ENCODE assay signal across 18 cellular contexts in the genomic region with DNA sequence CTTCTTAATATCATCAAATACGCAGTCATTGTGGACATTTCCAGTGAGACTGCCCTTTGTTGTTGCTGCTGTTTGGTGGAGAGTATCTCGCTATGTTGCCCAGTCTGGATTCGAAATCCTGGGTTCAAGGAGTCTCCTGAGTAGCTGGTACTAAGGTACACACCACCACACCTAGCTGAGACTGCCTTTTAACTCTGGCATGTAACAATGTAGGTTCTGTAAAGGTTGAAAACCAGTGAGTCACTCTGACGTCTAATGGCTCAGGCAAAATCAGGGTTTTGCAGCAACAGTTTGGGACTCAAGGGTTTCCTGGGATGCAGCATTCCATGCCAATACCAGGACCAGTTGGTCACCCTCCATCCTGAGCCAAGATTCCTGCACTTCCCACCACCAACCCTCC. TPM values are rescaled to one million over a fixed set of nuclear protein-coding genes. Genes with fewer than 3 reads are reported as not detected.
DNase-seq lines count a peak whose midpoint lies in the region; ATAC-seq, FAIRE-seq and TF ChIP-seq lines count a peak whose summit lies in the region.
"Had no signal": no experiment of that assay in that cellular context is flagged by ENCODE, and none has a peak within 500 bp of the region (broad histone marks: within the 10 kb centered on the region; RNA-seq: fewer than 3 reads in every experiment).

No MANE protein-coding gene starts in this region.

- intact Hi-C loops in HCT116 (cut with micrococcal nuclease), result no loop called here

- no TSS peak for BruUV-seq in HCT116 (replicated peaks; lab: Mats Ljungman, UMichigan)

- H4K20me1 ChIP-seq in HCT116 (ENCODE audit: insufficient read depth) (no peaks in the 10 kb centered on the region), astrocyte (ENCODE audit: insufficient read depth, low read length) (no peaks in the 10 kb centered on the region)
- H4K20me1 ChIP-seq: BLaER1 had no signal

- no peaks in the 10 kb centered on the region for H3K36me3 ChIP-seq in HCT116 (ENCODE audit: control insufficient read depth in 1 of 2, insufficient read depth in 2 of 2, low read length in 2 of 2)
- no peaks in the 10 kb centered on the region for H3K36me3 ChIP-seq in astrocyte (ENCODE audit: insufficient read depth, low read length)
- H3K36me3 ChIP-seq: BLaER1, HAP-1 had no signal

- H3K27me3 Mint-ChIP-seq in astrocyte (ENCODE audit: low read depth, unreplicated experiment), result peaks cover 7% of the 10 kb centered on the region
- H3K27me3 Mint-ChIP-seq in type B pancreatic cell, result peaks cover 22% of the 10 kb centered on the region
- peaks cover 31 to 34% of the 10 kb centered on the region in 2 donors for H3K27me3 Mint-ChIP-seq in stimulated activated naive B cell treated with anti-CD40 and anti-IgM and Interleukin-4, amounts not matched to agents 10 μg/mL and 1 μg/mL and 100 μg/mL, for 72 hours

- H3K79me2 ChIP-seq in HCT116 (ENCODE audit: insufficient read depth, low read length) (no peaks in the 10 kb centered on the region), astrocyte (ENCODE audit: insufficient read depth, low read length) (no peaks in the 10 kb centered on the region)

- no peak for FAIRE-seq in astrocyte (lab: Jason Lieb, UNC)

- H3K9me2 ChIP-seq in HCT116 (ENCODE audit: insufficient read depth), result no peaks in the 10 kb centered on the region

- H3K27ac ChIP-seq in HCT116 (ENCODE audit: low read depth, low read length) (no peak overlapping the region), astrocyte (ENCODE audit: low read depth, low read length) (no peak overlapping the region), foreskin keratinocyte (peak overlapping the region; percentile 59)
- H3K27ac ChIP-seq: BLaER1 had no signal

- H2AFZ ChIP-seq in HCT116 (ENCODE audit: low read depth, low read length, poor library complexity, severe bottlenecking) (no peak overlapping the region), astrocyte (ENCODE audit: low read depth, low read length) (peak overlapping the region; percentile 35)

- H3K4me1 Mint-ChIP-seq in astrocyte (ENCODE audit: low read depth, unreplicated experiment) (no peaks in the 10 kb centered on the region), type B pancreatic cell (ENCODE audit: unreplicated experiment) (no peaks in the 10 kb centered on the region)
- H3K4me1 Mint-ChIP-seq in stimulated activated naive B cell treated with anti-CD40 and anti-IgM and Interleukin-4, amounts not matched to agents 10 μg/mL and 1 μg/mL and 100 μg/mL, for 72 hours, result no peaks in the 10 kb centered on the region
- H3K4me1 Mint-ChIP-seq: CD8-positive, alpha-beta memory T cell had no signal

- H3K4me3 Mint-ChIP-seq in astrocyte (ENCODE audit: unreplicated experiment) (no peak overlapping the region), type B pancreatic cell (no peak overlapping the region)
- no peak overlapping the region for H3K4me3 Mint-ChIP-seq in stimulated activated naive B cell treated with anti-CD40 and anti-IgM and Interleukin-4, amounts not matched to agents 10 μg/mL and 1 μg/mL and 100 μg/mL, for 72 hours
- H3K4me3 Mint-ChIP-seq: CD8-positive, alpha-beta memory T cell had no signal

- H3K27me3 ChIP-seq in HCT116 (ENCODE audit: insufficient read depth, low read length) (peaks cover 5% of the 10 kb centered on the region; the same call in 1 of the 2 replicates), astrocyte (ENCODE audit: insufficient read depth, low read length) (peaks cover 10% of the 10 kb centered on the region), foreskin keratinocyte (no peaks in the 10 kb centered on the region)
- H3K27me3 ChIP-seq: BLaER1 had no signal

- no peak for TF ChIP-seq RAD21 in HCT116 (IDR thresholded peaks at IDR 0.05; ENCODE audit: low read depth)

- CTCF ChIA-PET in HCT116 (lab: Charles Lee), result no interaction called here

- TF ChIP-seq CTCF in HCT116 (IDR thresholded peaks at IDR 0.05 in 2 of 3, conservative IDR thresholded peaks at IDR 0.05 in 1 of 3; ENCODE audit: borderline replicate concordance in 1 of 3, insufficient read depth in 1 of 3, low read depth in 2 of 3, low read length in 2 of 3), result no peak
- no peak for TF ChIP-seq CTCF in astrocyte (IDR thresholded peaks at IDR 0.05; ENCODE audit: insufficient read depth, low read depth, low read length)
- no peak for TF ChIP-seq CTCF in foreskin keratinocyte (conservative IDR thresholded peaks at IDR 0.05)
- no peak for TF ChIP-seq CTCF in type B pancreatic cell (conservative IDR thresholded peaks at IDR 0.05)

- no peak overlapping the region for H3K4me3 ChIP-seq in HCT116 (replicated peaks in 1 of 2; ENCODE audit: low read depth in 1 of 2, low read length in 2 of 2)
- no peak overlapping the region for H3K4me3 ChIP-seq in astrocyte (ENCODE audit: insufficient read depth, low read depth, low read length)
- H3K4me3 ChIP-seq: BLaER1, HAP-1 had no signal

- H3K9me3 ChIP-seq in HCT116 (ENCODE audit: control insufficient read depth in 1 of 2, insufficient read depth in 1 of 2, low read depth in 1 of 2, low read length in 2 of 2), result no peaks in the 10 kb centered on the region
- H3K9me3 ChIP-seq in astrocyte (ENCODE audit: insufficient read depth, low read depth, low read length), result no peaks in the 10 kb centered on the region
- H3K9me3 ChIP-seq: BLaER1, HAP-1 had no signal

- H3K27ac Mint-ChIP-seq in astrocyte (ENCODE audit: unreplicated experiment) (no peak overlapping the region), type B pancreatic cell (no peak overlapping the region)
- no peak overlapping the region for H3K27ac Mint-ChIP-seq in stimulated activated naive B cell treated with anti-CD40 and anti-IgM and Interleukin-4, amounts not matched to agents 10 μg/mL and 1 μg/mL and 100 μg/mL, for 72 hours
- H3K27ac Mint-ChIP-seq: CD8-positive, alpha-beta memory T cell had no signal

- no peak for TF ChIP-seq POLR2A in HCT116 (IDR thresholded peaks at IDR 0.05; ENCODE audit: borderline replicate concordance, extremely low read depth, insufficient read depth, insufficient read length)

- DNase-seq in AG08395 (ENCODE audit: low spot score) (peak; percentile 26), HCT116 (ENCODE audit: low read depth, low spot score) (peak; percentile 7), astrocyte (ENCODE audit: low read depth) (no peak), foreskin keratinocyte (peak; percentile 44 to 78), type B pancreatic cell (ENCODE audit: extremely low spot score, unreplicated experiment) (no peak)
- DNase-seq in activated effector memory CD4-positive, alpha-beta T cell treated with Interleukin-2 at 50 U/mL for 16 hours, result no peak
- no peak for DNase-seq in stimulated activated naive B cell treated with anti-CD40 and anti-IgM and Interleukin-4, amounts not matched to agents 10 μg/mL and 1 μg/mL and 100 μg/mL, for 72 hours
- DNase-seq: CD8-positive, alpha-beta memory T cell; EL; NCI-H1436 treated with DMSO at 0.1 percent for 48 hours; NCI-H2107; NCI-H345; NCI-H526 treated with DMSO at 0.1 percent for 48 hours; Right ventricle myocardium superior had no signal

- no peak overlapping the region for H3K9ac ChIP-seq in HCT116 (ENCODE audit: low read length)
- H3K9ac ChIP-seq in astrocyte (ENCODE audit: low read length), result no peak overlapping the region
- H3K9ac ChIP-seq: BLaER1 had no signal

- RAD21 ChIA-PET in HCT116 (lab: Charles Lee; ENCODE audit: low non-redundant PET in 1 of 2, low total read pairs in 2 of 2, uncharacterized antibody in 2 of 2, unreplicated experiment in 2 of 2), result no interaction called here

- POLR2A ChIA-PET in HCT116 (lab: Charles Lee), result no interaction called here

- peaks cover 0 to 4% of the 10 kb centered on the region in 2 experiments; a peak in 1 of 4 replicates for H3K4me1 ChIP-seq in HCT116 (ENCODE audit: control insufficient read depth in 1 of 2, insufficient read depth in 2 of 2, low read length in 2 of 2)
- H3K4me1 ChIP-seq in astrocyte (ENCODE audit: insufficient read depth, low read length), result no peaks in the 10 kb centered on the region
- H3K4me1 ChIP-seq in foreskin keratinocyte, result peaks cover 5% of the 10 kb centered on the region
- H3K4me1 ChIP-seq: HAP-1 had no signal

- H3K4me2 ChIP-seq in HCT116 (ENCODE audit: low read length) (no peak overlapping the region), astrocyte (ENCODE audit: low read length) (no peak overlapping the region)
- H3K4me2 ChIP-seq: BLaER1 had no signal

- ATAC-seq in HCT116 (no peak), foreskin keratinocyte (peak; percentile 56), GM19023 (IDR thresholded peaks at IDR 0.05; ENCODE audit: unreplicated experiment) (no peak)
- no peak for ATAC-seq in stimulated activated naive B cell treated with anti-CD40 and anti-IgM and Interleukin-4, amounts not matched to agents 10 μg/mL and 1 μg/mL and 100 μg/mL, for 72 hours (replicated peaks)

- H3K36me3 Mint-ChIP-seq in astrocyte (ENCODE audit: low read depth, unreplicated experiment) (no peaks in the 10 kb centered on the region), type B pancreatic cell (no peaks in the 10 kb centered on the region)
- no peaks in the 10 kb centered on the region for H3K36me3 Mint-ChIP-seq in stimulated activated naive B cell treated with anti-CD40 and anti-IgM and Interleukin-4, amounts not matched to agents 10 μg/mL and 1 μg/mL and 100 μg/mL, for 72 hours

- H3K9me3 Mint-ChIP-seq in astrocyte (ENCODE audit: unreplicated experiment) (peaks cover 6% of the 10 kb centered on the region), type B pancreatic cell (peaks cover 5% of the 10 kb centered on the region)
- H3K9me3 Mint-ChIP-seq in stimulated activated naive B cell treated with anti-CD40 and anti-IgM and Interleukin-4, amounts not matched to agents 10 μg/mL and 1 μg/mL and 100 μg/mL, for 72 hours, result no peaks in the 10 kb centered on the region

TF ChIP-seq in HCT116, 20 proteins besides CTCF, POLR2A, EP300 and RAD21 (continues in another document):
- TF ChIP-seq SIN3A (IDR thresholded peaks at IDR 0.05; ENCODE audit: low read depth) (no peak), POLR2AphosphoS5 (IDR thresholded peaks at IDR 0.05; ENCODE audit: low read depth, low read length) (no peak), SP1 (IDR thresholded peaks at IDR 0.05; ENCODE audit: low read depth) (no peak), FOSL1 (IDR thresholded peaks at IDR 0.05; ENCODE audit: low read depth) (no peak), EZH2 (IDR thresholded peaks at IDR 0.05) (no peak), EZH2phosphoT487 (IDR thresholded peaks at IDR 0.05; ENCODE audit: borderline replicate concordance) (no peak), ZFX (IDR thresholded peaks at IDR 0.05) (no peak)
- TF ChIP-seq, protein P1, sequence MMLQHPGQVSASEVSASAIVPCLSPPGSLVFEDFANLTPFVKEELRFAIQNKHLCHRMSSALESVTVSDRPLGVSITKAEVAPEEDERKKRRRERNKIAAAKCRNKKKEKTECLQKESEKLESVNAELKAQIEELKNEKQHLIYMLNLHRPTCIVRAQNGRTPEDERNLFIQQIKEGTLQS (IDR thresholded peaks at IDR 0.05), result no peak

RNA-seq across cellular contexts. Expression of a gene that starts 52.2 kb away (rescaled TPM):
- total RNA-seq in HCT116 (2021; ENCODE audit: unreplicated experiment) (0.12 TPM), astrocyte (not detected in 2 replicates), foreskin keratinocyte (0.14 and 0.31 TPM in 2 replicates), type B pancreatic cell (ENCODE audit: low replicate concordance) (not detected in 2 replicates)
- polyA plus RNA-seq in HCT116 (2012), result not detected in 2 replicates
- polyA plus RNA-seq in foreskin keratinocyte, result 0.07 and 0.11 TPM in 2 replicates
- total RNA-seq: HT-29 had no signal
- polyA plus RNA-seq: CD8-positive, alpha-beta memory T cell had no signal

Comparison
In these comparisons a context has a peak if more than half of its experiments do, and no peak if none do; other contexts are left out.
1. DNase-seq: peak in AG08395 (single experiment), HCT116 (single experiment) and foreskin keratinocyte (2 of 2); none in astrocyte (single experiment), type B pancreatic cell (single experiment), activated effector memory CD4-positive, alpha-beta T cell treated with Interleukin-2 at 50 U/mL for 16 hours (single experiment) and stimulated activated naive B cell treated with anti-CD40 and anti-IgM and Interleukin-4, amounts not matched to agents 10 μg/mL and 1 μg/mL and 100 μg/mL, for 72 hours (single experiment).